Comparison of ENCODE assay signal across 16 cellular contexts in genomic region chr19:43776285-43776684, GRCh38. TPM values are rescaled to one million over a fixed set of nuclear protein-coding genes. Genes with fewer than 3 reads are reported as not detected.
A peak's percentile ranks its signal among the peaks of the same experiment; 100 is the strongest.
DNase-seq lines count a peak whose midpoint lies in the region; ATAC-seq, FAIRE-seq and TF ChIP-seq lines count a peak whose summit lies in the region.
"Had no signal": no experiment of that assay in that cellular context is flagged by ENCODE, and none has a peak within 500 bp of the region (broad histone marks: within the 10 kb centered on the region; RNA-seq: fewer than 3 reads in every experiment).

No MANE protein-coding gene starts in this region.

- no peak for ATAC-seq in GM21423 (IDR thresholded peaks at IDR 0.05; ENCODE audit: unreplicated experiment)
- ATAC-seq: heart left ventricle had no signal

- DNase-seq in GM20000 (ENCODE audit: low spot score) = peak; percentile 64
- DNase-seq in activated CD4-positive, alpha-beta T cell treated with anti-CD3 and anti-CD28 coated beads, Interleukin-2, amount 10 ng/mL, durations not matched to agents 7 days and 5 days = no peak
- no peak for DNase-seq in astrocyte (ENCODE audit: low read depth)
- DNase-seq in stimulated activated CD4-positive, alpha-beta T cell treated with anti-CD3 and anti-CD28 coated beads, TNF-alpha, amount 100 ng/mL, for 4 hours (ENCODE audit: low read depth in 3 of 3) = peak in 2 of 3 experiments; percentile 61 to 68
- DNase-seq in NCI-H748 (lab: John Stamatoyannopoulos, UW; ENCODE audit: unreplicated experiment) = no peak
- no peak for DNase-seq in NCI-H2081 treated with DMSO at 0.1 percent for 48 hours (lab: John Stamatoyannopoulos, UW)
- no peak for DNase-seq in medulla oblongata (ENCODE audit: extremely low spot score)
- DNase-seq: DMS153, GM23248, heart left ventricle, mesenchymal stem cell, NCI-H446 had no signal

- POLR2A ChIA-PET in activated CD4-positive, alpha-beta T cell treated with anti-CD3 and anti-CD28 coated beads, Interleukin-2, amount 10 ng/mL, durations not matched to agents 7 days and 5 days (lab: Charles Lee) = interaction anchor here (0.6 kb wide), 1 partner anchor 11 kb away, joined by 5 read pairs; no protein-coding TSS in a partner anchor

- peaks cover 35% of the 10 kb centered on the region for H3K4me1 ChIP-seq in astrocyte (ENCODE audit: insufficient read depth, low read length)

- H3K9me3 ChIP-seq in astrocyte (ENCODE audit: insufficient read depth, low read depth, low read length) = no peaks in the 10 kb centered on the region
- H3K9me3 ChIP-seq: heart left ventricle had no signal

- H3K27ac Mint-ChIP-seq in activated CD4-positive, alpha-beta T cell treated with anti-CD3 and anti-CD28 coated beads, Interleukin-2, amount 10 ng/mL, durations not matched to agents 7 days and 5 days = peak overlapping the region; percentile 61
- peak overlapping the region; percentile 18 for H3K27ac Mint-ChIP-seq in astrocyte (ENCODE audit: unreplicated experiment)

- no peaks in the 10 kb centered on the region for H3K9me3 Mint-ChIP-seq in activated CD4-positive, alpha-beta T cell treated with anti-CD3 and anti-CD28 coated beads, Interleukin-2, amount 10 ng/mL, durations not matched to agents 7 days and 5 days
- H3K9me3 Mint-ChIP-seq in astrocyte (ENCODE audit: unreplicated experiment) = peaks cover 2% of the 10 kb centered on the region

- TF ChIP-seq CTCF in GM20000 (IDR thresholded peaks at IDR 0.05; ENCODE audit: extremely low read depth, missing control alignments) = no peak
- TF ChIP-seq CTCF in astrocyte (IDR thresholded peaks at IDR 0.05; ENCODE audit: insufficient read depth, low read depth, low read length) = no peak

- peaks cover 11% of the 10 kb centered on the region for H3K79me2 ChIP-seq in astrocyte (ENCODE audit: insufficient read depth, low read length)

- H4K20me1 ChIP-seq in astrocyte (ENCODE audit: insufficient read depth, low read length) = no peaks in the 10 kb centered on the region

- no peaks in the 10 kb centered on the region for H3K27me3 ChIP-seq in astrocyte (ENCODE audit: insufficient read depth, low read length)

- H3K36me3 ChIP-seq in astrocyte (ENCODE audit: insufficient read depth, low read length) = no peaks in the 10 kb centered on the region
- H3K36me3 ChIP-seq: heart left ventricle had no signal

- H3K27ac ChIP-seq in astrocyte (ENCODE audit: low read depth, low read length) = no peak overlapping the region
- H3K27ac ChIP-seq: GM23248, heart left ventricle had no signal

- H2AFZ ChIP-seq in astrocyte (ENCODE audit: low read depth, low read length) = no peak overlapping the region
- H2AFZ ChIP-seq: GM23248 had no signal

- H3K4me3 Mint-ChIP-seq in activated CD4-positive, alpha-beta T cell treated with anti-CD3 and anti-CD28 coated beads, Interleukin-2, amount 10 ng/mL, durations not matched to agents 7 days and 5 days = peak overlapping the region; percentile 17
- no peak overlapping the region for H3K4me3 Mint-ChIP-seq in astrocyte (ENCODE audit: unreplicated experiment)

- no peak overlapping the region for H3K9ac ChIP-seq in astrocyte (ENCODE audit: low read length)
- H3K9ac ChIP-seq: GM23248 had no signal

- H3K4me1 Mint-ChIP-seq in activated CD4-positive, alpha-beta T cell treated with anti-CD3 and anti-CD28 coated beads, Interleukin-2, amount 10 ng/mL, durations not matched to agents 7 days and 5 days = peaks cover 50% of the 10 kb centered on the region
- H3K4me1 Mint-ChIP-seq in astrocyte (ENCODE audit: low read depth, unreplicated experiment) = peaks cover 32% of the 10 kb centered on the region

- no peak overlapping the region for H3K4me2 ChIP-seq in astrocyte (ENCODE audit: low read length)

- CTCF ChIA-PET in activated CD4-positive, alpha-beta T cell treated with anti-CD3 and anti-CD28 coated beads, Interleukin-2, amount 10 ng/mL, durations not matched to agents 7 days and 5 days (lab: Charles Lee) = interaction anchor here (0.6 to 9.1 kb wide), 7 partner anchors 9 to 247 kb away, joined by 3 to 88 read pairs (median 3); no protein-coding TSS in a partner anchor

- peaks cover 20% of the 10 kb centered on the region for H3K36me3 Mint-ChIP-seq in activated CD4-positive, alpha-beta T cell treated with anti-CD3 and anti-CD28 coated beads, Interleukin-2, amount 10 ng/mL, durations not matched to agents 7 days and 5 days (ENCODE audit: low read depth)
- H3K36me3 Mint-ChIP-seq in astrocyte (ENCODE audit: low read depth, unreplicated experiment) = peaks cover 4% of the 10 kb centered on the region

- no peak overlapping the region for H3K4me3 ChIP-seq in astrocyte (ENCODE audit: insufficient read depth, low read depth, low read length)
- H3K4me3 ChIP-seq: GM23248, heart left ventricle, skin epidermis had no signal

- FAIRE-seq in astrocyte (lab: Jason Lieb, UNC) = no peak

- no peaks in the 10 kb centered on the region for H3K27me3 Mint-ChIP-seq in activated CD4-positive, alpha-beta T cell treated with anti-CD3 and anti-CD28 coated beads, Interleukin-2, amount 10 ng/mL, durations not matched to agents 7 days and 5 days
- peaks cover 29% of the 10 kb centered on the region for H3K27me3 Mint-ChIP-seq in astrocyte (ENCODE audit: low read depth, unreplicated experiment)

RNA-seq across cellular contexts. Expression of gene KCNN4, which starts 4.5 kb away (rescaled TPM):
- total RNA-seq in activated CD4-positive, alpha-beta T cell treated with anti-CD3 and anti-CD28 coated beads, Interleukin-2, amount 10 ng/mL, durations not matched to agents 7 days and 5 days = 10 to 100 TPM; 31.9 to 34.5 TPM
- 2.6 and 3.6 TPM in 2 replicates for total RNA-seq in astrocyte

RNA-seq across cellular contexts. Expression of gene SMG9, which starts 21.5 kb away (rescaled TPM):
- total RNA-seq in activated CD4-positive, alpha-beta T cell treated with anti-CD3 and anti-CD28 coated beads, Interleukin-2, amount 10 ng/mL, durations not matched to agents 7 days and 5 days = 10 to 100 TPM; 69.1 to 71.0 TPM
- total RNA-seq in astrocyte = 35.0 and 37.0 TPM in 2 replicates

RNA-seq across cellular contexts. Expression of gene LYPD5, which starts 26.0 kb away (rescaled TPM):
- under 1 TPM; 0.62 to 0.79 TPM for total RNA-seq in activated CD4-positive, alpha-beta T cell treated with anti-CD3 and anti-CD28 coated beads, Interleukin-2, amount 10 ng/mL, durations not matched to agents 7 days and 5 days
- not detected in 2 replicates for total RNA-seq in astrocyte
- total RNA-seq: LHCN-M2, SK-MEL-5 had no signal

RNA-seq across cellular contexts. Expression of gene ZNF283, which starts 50.8 kb away (rescaled TPM):
- total RNA-seq in activated CD4-positive, alpha-beta T cell treated with anti-CD3 and anti-CD28 coated beads, Interleukin-2, amount 10 ng/mL, durations not matched to agents 7 days and 5 days = 1 to 10 TPM; 6.1 to 7.4 TPM
- total RNA-seq in astrocyte = 10.1 and 11.9 TPM in 2 replicates

Comparison
In these comparisons a context has a peak if more than half of its experiments do, and no peak if none do; other contexts are left out.
1. DNase-seq: peak in GM20000 (single experiment) and stimulated activated CD4-positive, alpha-beta T cell treated with anti-CD3 and anti-CD28 coated beads, TNF-alpha, amount 100 ng/mL, for 4 hours (2 of 3); none in activated CD4-positive, alpha-beta T cell treated with anti-CD3 and anti-CD28 coated beads, Interleukin-2, amount 10 ng/mL, durations not matched to agents 7 days and 5 days (single experiment), astrocyte (single experiment), NCI-H748 (single experiment), NCI-H2081 treated with DMSO at 0.1 percent for 48 hours (single experiment) and medulla oblongata (single experiment).